In the genomic region with DNA sequence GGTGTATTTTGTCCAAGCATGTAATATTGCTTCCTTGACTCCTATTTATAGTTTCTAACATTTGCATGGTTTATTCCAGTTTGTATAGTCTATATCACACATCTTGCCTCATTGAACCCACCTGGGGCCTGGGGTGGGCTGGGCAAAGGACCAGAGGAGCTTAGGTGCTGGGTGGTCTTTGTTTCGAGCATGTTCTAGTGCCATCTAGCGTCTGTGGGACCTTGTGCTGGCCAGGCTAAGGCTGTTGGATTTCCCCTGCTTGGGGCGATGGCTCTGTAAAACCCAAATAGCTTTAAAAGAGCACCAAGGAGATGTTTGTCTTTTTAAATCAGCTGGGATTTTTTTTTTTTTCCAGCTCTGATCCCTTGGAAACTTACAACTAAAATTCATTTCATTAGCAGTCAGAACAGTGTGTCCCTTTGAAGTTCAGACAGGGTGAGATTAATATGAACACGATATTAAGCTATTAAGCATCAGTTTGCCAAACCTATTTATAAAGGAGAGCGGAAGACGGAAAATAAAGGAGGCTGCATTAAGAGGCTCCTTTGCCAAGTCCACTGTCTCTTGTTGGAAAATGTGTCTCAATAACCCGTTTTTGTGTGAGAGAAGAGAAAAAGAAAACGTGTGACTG, we compare ENCODE assay signal across 9 cellular contexts.
DNase-seq lines count a peak whose midpoint lies in the region; ATAC-seq and TF ChIP-seq lines count a peak whose summit lies in the region.
"Had no signal": no experiment of that assay in that cellular context is flagged by ENCODE, and none has a peak within 500 bp of the region (broad histone marks: within the 10 kb centered on the region; RNA-seq: fewer than 3 reads in every experiment).

No MANE protein-coding gene starts in this region.

- no peaks in the 10 kb centered on the region for H3K36me3 ChIP-seq in vagina

- H3K27me3 ChIP-seq in vagina = no peaks in the 10 kb centered on the region

- TF ChIP-seq CTCF in GM13977 (IDR thresholded peaks at IDR 0.05; ENCODE audit: extremely low read depth, insufficient read depth, missing control alignments) (peak; percentile 75), vagina (IDR thresholded peaks at IDR 0.05) (peak in 2 of 3 experiments; percentile 56 to 57)

- in situ Hi-C loops in GM13977 (cut with MboI; ENCODE audit: low pct_unique_long_range_greater_than_20kb, low sequenced_read_pairs, unreplicated experiment) = loop anchor here (10.0 kb wide), 1 partner anchor 517 kb away; the partner anchor contains the start of gene FJX1

- H3K9me3 ChIP-seq in vagina = no peaks in the 10 kb centered on the region

- intact Hi-C loops in vagina (cut with DNase I) = loop anchor here (10.0 kb wide), 2 partner anchors 287 to 517 kb away; partner anchors contain the start of gene FJX1

- ATAC-seq in left lobe of liver = peak; percentile 83
- no peak for ATAC-seq in HG02571 (IDR thresholded peaks at IDR 0.05; ENCODE audit: unreplicated experiment)
- ATAC-seq in HG03135 (IDR thresholded peaks at IDR 0.05; ENCODE audit: unreplicated experiment) = no peak

- H3K27ac ChIP-seq in vagina = peak overlapping the region; percentile 22

- peaks cover 7% of the 10 kb centered on the region for H3K4me1 ChIP-seq in vagina

- no peak for TF ChIP-seq POLR2A in vagina (IDR thresholded peaks at IDR 0.05)

- DNase-seq in GM13977 (ENCODE audit: low spot score) (peak; percentile 58), NCI-H526 treated with DMSO at 0.1 percent for 48 hours (lab: John Stamatoyannopoulos, UW) (peak; percentile 29), cerebellum (ENCODE audit: low spot score) (peak; percentile 82), left lobe of liver (ENCODE audit: low spot score) (peak; percentile 57), vagina (ENCODE audit: extremely low spot score in 2 of 2) (no peak), NCI-H1105 (lab: John Stamatoyannopoulos, UW) (no peak)

- H3K4me3 ChIP-seq in vagina = no peak overlapping the region
- H3K4me3 ChIP-seq: skin epidermis had no signal

Comparison
In these comparisons a context has a peak if more than half of its experiments do, and no peak if none do; other contexts are left out.
1. DNase-seq: peak in GM13977 (single experiment), NCI-H526 treated with DMSO at 0.1 percent for 48 hours (single experiment), cerebellum (single experiment) and left lobe of liver (single experiment); none in vagina (0 of 2) and NCI-H1105 (single experiment).